Comparison of ENCODE assay signal across 24 cellular contexts in genomic region chr3:176769547-176770190, GRCh38.
DNase-seq lines count a peak whose midpoint lies in the region; FAIRE-seq and TF ChIP-seq lines count a peak whose summit lies in the region.
"Had no signal": no experiment of that assay in that cellular context is flagged by ENCODE, and none has a peak within 500 bp of the region (broad histone marks: within the 10 kb centered on the region; RNA-seq: fewer than 3 reads in every experiment).

No MANE protein-coding gene starts in this region.

- FAIRE-seq in D721Med (lab: Jason Lieb, UNC), result no peak
- FAIRE-seq: A549, GM12878, GM12892, GM18507 had no signal

- TF ChIP-seq CTCF in A673 (conservative IDR thresholded peaks at IDR 0.05; ENCODE audit: low read depth, low read length) (no peak), D721Med (IDR thresholded peaks at IDR 0.05; ENCODE audit: insufficient read depth, missing control alignments) (no peak)

- POLR2A ChIA-PET in A673 (lab: Charles Lee; ENCODE audit: low non-redundant PET), result no interaction called here

- no TSS peak for BruUV-seq in A673 (replicated peaks; lab: Mats Ljungman, UMichigan)

- H3K36me3 ChIP-seq in A673 (ENCODE audit: insufficient read depth, low read length, poor library complexity, severe bottlenecking) (no peaks in the 10 kb centered on the region), SK-N-MC (ENCODE audit: insufficient read depth, low read length) (no peaks in the 10 kb centered on the region)
- H3K36me3 ChIP-seq: BE2C, BLaER1 had no signal

- H3K27ac ChIP-seq in A673 (ENCODE audit: low read depth, low read length, poor library complexity, severe bottlenecking) (peak overlapping the region; percentile 61), SK-N-MC (peak overlapping the region; percentile 94)
- H3K27ac ChIP-seq: 22Rv1, A549, BLaER1 had no signal

- no peaks in the 10 kb centered on the region for H3K4me1 ChIP-seq in A673 (ENCODE audit: insufficient read depth, low read length, poor library complexity, severe bottlenecking)
- H3K4me1 ChIP-seq: A549, BE2C, BLaER1 had no signal

- H3K9me3 ChIP-seq in A673 (ENCODE audit: low read depth, low read length, poor library complexity, severe bottlenecking) (peaks cover 16% of the 10 kb centered on the region), SK-N-MC (ENCODE audit: low read depth, low read length) (peaks cover 7% of the 10 kb centered on the region; the same call in 1 of the 2 replicates)
- H3K9me3 ChIP-seq: A549, BE2C had no signal

- H3K4me3 ChIP-seq in A673 (ENCODE audit: low read depth, low read length, poor library complexity, severe bottlenecking), result no peak overlapping the region
- no peak overlapping the region for H3K4me3 ChIP-seq in SK-N-MC
- H3K4me3 ChIP-seq: A549, BLaER1, GM12878 had no signal

- CTCF ChIA-PET in A673 (lab: Charles Lee), result no interaction called here

- no peaks in the 10 kb centered on the region for H3K27me3 ChIP-seq in A673 (replicated peaks; ENCODE audit: insufficient read depth, low read depth, low read length, poor library complexity)
- H3K27me3 ChIP-seq: BE2C, BLaER1 had no signal

- peak overlapping the region; percentile 9 for H3K9ac ChIP-seq in SK-N-MC (ENCODE audit: insufficient read length)
- H3K9ac ChIP-seq: BLaER1 had no signal

- intact Hi-C loops in A673 (cut with micrococcal nuclease; ENCODE audit: unreplicated experiment), result no loop called here

- DNase-seq in A673 (ENCODE audit: low spot score), result peak; percentile 45
- peak; percentile 90 for DNase-seq in SK-N-MC (ENCODE audit: low read depth, low spot score)
- DNase-seq in foreskin melanocyte, result peak; percentile 45
- DNase-seq in DMS 273 (lab: John Stamatoyannopoulos, UW; ENCODE audit: unreplicated experiment), result no peak
- DNase-seq in D721Med (ENCODE audit: insufficient read length, low spot score), result no peak
- DNase-seq: ACHN; BE2C; C1 segment of cervical spinal cord; CD4-positive, alpha-beta memory T cell; CD4-positive, CD25-positive, alpha-beta regulatory T cell; CD8-positive, alpha-beta memory T cell; COR-L47; DMS 273 treated with DMSO at 0.1 percent for 48 hours; DMS153; DMS79; DND-41; EL; GDM1 had no signal

Comparison
In these comparisons a context has a peak if more than half of its experiments do, and no peak if none do; other contexts are left out.
1. DNase-seq: peak in A673 (single experiment), SK-N-MC (single experiment) and foreskin melanocyte (single experiment); none in DMS 273 (single experiment) and D721Med (single experiment).